In the genomic region with DNA sequence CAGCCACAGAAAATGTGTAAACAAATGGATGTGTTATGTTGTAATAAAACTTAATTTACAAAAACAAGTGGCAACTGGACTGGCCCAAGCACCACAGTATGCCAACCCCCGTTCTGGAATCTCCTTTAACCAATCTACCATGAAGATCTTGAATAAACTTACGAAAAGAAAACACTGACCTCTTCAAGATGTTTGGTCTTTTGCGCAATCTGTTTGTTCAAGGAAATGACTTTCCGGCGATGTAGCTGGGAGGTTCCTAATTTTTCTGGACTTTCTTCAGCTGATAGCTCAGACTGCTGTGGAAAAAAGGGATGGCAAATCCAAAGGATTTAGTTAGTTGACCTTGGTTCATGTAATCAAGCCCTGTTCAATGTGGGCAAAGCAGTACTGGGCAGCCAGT, we compare ENCODE assay signal across 16 cellular contexts. TPM values are rescaled to one million over a fixed set of nuclear protein-coding genes. Genes with fewer than 3 reads are reported as not detected.
A peak's percentile ranks its signal among the peaks of the same experiment; 100 is the strongest.
DNase-seq lines count a peak whose midpoint lies in the region; ATAC-seq, FAIRE-seq and TF ChIP-seq lines count a peak whose summit lies in the region.
"Had no signal": no experiment of that assay in that cellular context is flagged by ENCODE, and none has a peak within 500 bp of the region (broad histone marks: within the 10 kb centered on the region; RNA-seq: fewer than 3 reads in every experiment).

No MANE protein-coding gene starts in this region.

- BruUV-seq in HepG2 (replicated peaks; lab: Mats Ljungman, UMichigan) (no TSS peak), MCF 10A (replicated peaks; lab: Mats Ljungman, UMichigan) (no TSS peak)

- no peak overlapping the region for H3K4me3 Mint-ChIP-seq in MCF 10A (ENCODE audit: unreplicated experiment)

- H3K9ac ChIP-seq in HepG2 (ENCODE audit: insufficient read depth, low read depth, low read length): no peak overlapping the region

- no peak for TF ChIP-seq RAD21 in HepG2 (CRISPR knock-in tag; IDR thresholded peaks at IDR 0.05)

- intact Hi-C loops in HepG2 (cut with micrococcal nuclease; ENCODE audit: unreplicated experiment): no loop called here
- intact Hi-C loops in right lobe of liver (cut with DNase I): no loop called here
- intact Hi-C loops in MCF 10A (cut with micrococcal nuclease): loop anchor here (1.0 kb wide), 1 partner anchor 144 kb away; the partner anchor contains the start of gene DDX18
- intact Hi-C loops in ascending aorta (cut with DNase I): loop anchor here (5.0 kb wide), 1 partner anchor 44 kb away; no protein-coding TSS in a partner anchor

- TF ChIP-seq CTCF in HepG2 (CRISPR knock-in tag; IDR thresholded peaks at IDR 0.05) (no peak), right lobe of liver (IDR thresholded peaks at IDR 0.05) (no peak), MCF 10A (IDR thresholded peaks at IDR 0.05; ENCODE audit: unreplicated experiment) (no peak), ascending aorta (IDR thresholded peaks at IDR 0.05) (no peak)

- POLR2A ChIA-PET in HepG2 (lab: Yijun Ruan, JAX): no interaction called here
- POLR2A ChIA-PET in MCF 10A (lab: Yijun Ruan, JAX): interaction anchor here (0.6 kb wide), 1 partner anchor 1480 kb away, joined by 3 read pairs; no protein-coding TSS in a partner anchor

- H3K27ac ChIP-seq in HepG2 (ENCODE audit: extremely low read length, insufficient read depth, low read length) (no peak overlapping the region), right lobe of liver (no peak overlapping the region), ascending aorta (no peak overlapping the region)
- H3K27ac ChIP-seq: esophagus muscularis mucosa, neutrophil had no signal

- DNase-seq in HepG2 (ENCODE audit: low spot score) (no peak), right lobe of liver (no peak), MCF 10A (ENCODE audit: unreplicated experiment) (peak; percentile 86), kidney glomerular epithelial cell (lab: John Stamatoyannopoulos, UW) (peak; percentile 87), GM19238 (ENCODE audit: insufficient read length, low spot score) (no peak), ascending aorta (ENCODE audit: low spot score in 2 of 2) (no peak), GDM1 (lab: John Stamatoyannopoulos, UW) (no peak)
- DNase-seq: activated CD8-positive, alpha-beta memory T cell treated with anti-CD3 and anti-CD28 coated beads, Interleukin-2, amount 50 U/mL, for 48 hours; aorta; kidney; stimulated activated CD4-positive, alpha-beta T cell treated with anti-CD3 and anti-CD28 coated beads, Interleukin-4, amount 100 ng/mL, for 1 hour; stomach had no signal

- no peak for ATAC-seq in HepG2
- no peak for ATAC-seq in right lobe of liver
- ATAC-seq in HG02852 (IDR thresholded peaks at IDR 0.05; ENCODE audit: unreplicated experiment): no peak

- H3K27me3 ChIP-seq in HepG2 (ENCODE audit: control insufficient read depth in 1 of 2, insufficient read depth in 2 of 2, low read length in 2 of 2) (no peaks in the 10 kb centered on the region), right lobe of liver (no peaks in the 10 kb centered on the region), ascending aorta (no peaks in the 10 kb centered on the region)
- H3K27me3 ChIP-seq: esophagus muscularis mucosa, neutrophil, stomach had no signal

- CTCF ChIA-PET in HepG2 (lab: Yijun Ruan, JAX; ENCODE audit: low intra/inter-chr PET ratio, low total read pairs) (no interaction called here), MCF 10A (lab: Yijun Ruan, JAX) (interaction anchor here (0.9 to 1.6 kb wide), 3 partner anchors 11 to 127 kb away, joined by 3 to 5 read pairs (median 3); no protein-coding TSS in a partner anchor)

- H3K9me3 ChIP-seq in HepG2 (ENCODE audit: low read length) (no peaks in the 10 kb centered on the region), right lobe of liver (no peaks in the 10 kb centered on the region), ascending aorta (no peaks in the 10 kb centered on the region)
- H3K9me3 ChIP-seq: esophagus muscularis mucosa, neutrophil, stomach had no signal

- peaks cover 9% of the 10 kb centered on the region; the same call in 1 of the 2 replicates for H3K4me1 ChIP-seq in HepG2 (ENCODE audit: insufficient read depth, low read length)
- no peaks in the 10 kb centered on the region for H3K4me1 ChIP-seq in right lobe of liver
- H3K4me1 ChIP-seq in ascending aorta: no peaks in the 10 kb centered on the region
- H3K4me1 ChIP-seq: esophagus muscularis mucosa had no signal

- in situ Hi-C loops in HepG2 (cut with HindIII; ENCODE audit: extremely low pct_ligation_motif_present, low pct_unique_long_range_greater_than_20kb): no loop called here

- H3K27ac Mint-ChIP-seq in MCF 10A (ENCODE audit: low read depth, unreplicated experiment): peak overlapping the region; percentile 76

- no peaks in the 10 kb centered on the region for H3K9me3 Mint-ChIP-seq in MCF 10A (ENCODE audit: unreplicated experiment)

- H3K4me2 ChIP-seq in HepG2 (ENCODE audit: low read depth, low read length): no peak overlapping the region

- TF ChIP-seq EP300 in HepG2 (IDR thresholded peaks at IDR 0.05; ENCODE audit: low read depth in 2 of 2, low read length in 2 of 2) (no peak), HepG2 (CRISPR knock-in tag; IDR thresholded peaks at IDR 0.05; ENCODE audit: borderline replicate concordance) (no peak)

- no peak overlapping the region for H2AFZ ChIP-seq in HepG2 (ENCODE audit: low read length)

- H3K27me3 Mint-ChIP-seq in MCF 10A (ENCODE audit: insufficient read depth, unreplicated experiment): no peaks in the 10 kb centered on the region

- no peaks in the 10 kb centered on the region for H4K20me1 ChIP-seq in HepG2 (ENCODE audit: insufficient read depth, low read length)

- H3K4me3 ChIP-seq in HepG2 (replicated peaks in 1 of 3; ENCODE audit: insufficient read depth in 1 of 3, low read depth in 2 of 3, low read length in 3 of 3): no peak overlapping the region
- H3K4me3 ChIP-seq in right lobe of liver: no peak overlapping the region
- H3K4me3 ChIP-seq in ascending aorta: no peak overlapping the region
- H3K4me3 ChIP-seq: esophagus muscularis mucosa, stomach had no signal

- no peaks in the 10 kb centered on the region for H3K79me2 ChIP-seq in HepG2 (ENCODE audit: insufficient read depth, low read length)

- H3K36me3 ChIP-seq in HepG2 (replicated peaks in 1 of 2; ENCODE audit: control insufficient read depth in 1 of 2, insufficient read depth in 2 of 2, low read length in 2 of 2): peaks cover 29 to 61% of the 10 kb centered on the region in 2 experiments
- peaks cover 0 to 69% (median 13%) of the 10 kb centered on the region in 4 donors for H3K36me3 ChIP-seq in right lobe of liver
- peaks cover 22 to 58% of the 10 kb centered on the region in 2 donors for H3K36me3 ChIP-seq in ascending aorta

- 85% methylated on average over 5 of the region's 5 CpGs for WGBS in HepG2 (ENCODE audit: low lambda C conversion rate)
- WGBS in right lobe of liver (ENCODE audit: insufficient coverage, low coverage, low lambda C conversion rate, missing lambda C conversion rate): 66% methylated on average over 5 of the region's 5 CpGs

- peaks cover 22% of the 10 kb centered on the region for H3K4me1 Mint-ChIP-seq in MCF 10A (ENCODE audit: insufficient read depth, unreplicated experiment)

- FAIRE-seq in HepG2 (lab: Jason Lieb, UNC): peak; percentile 59
- FAIRE-seq: G401.6, kidney had no signal

- TF ChIP-seq POLR2A in HepG2 (IDR thresholded peaks at IDR 0.05; ENCODE audit: insufficient read depth in 1 of 2, low read depth in 2 of 2, low read length in 2 of 2) (no peak), right lobe of liver (IDR thresholded peaks at IDR 0.05) (no peak)

- peaks cover 44% of the 10 kb centered on the region for H3K36me3 Mint-ChIP-seq in MCF 10A (ENCODE audit: insufficient read depth, unreplicated experiment)

TF ChIP-seq in HepG2, 621 proteins besides CTCF, POLR2A, EP300 and RAD21 (continues in another document):
- no peak for TF ChIP-seq MXD4 (CRISPR knock-in tag; IDR thresholded peaks at IDR 0.05)
- TF ChIP-seq GFI1 (CRISPR knock-in tag; IDR thresholded peaks at IDR 0.05; ENCODE audit: borderline replicate concordance): no peak
- TF ChIP-seq XBP1 (CRISPR knock-in tag; IDR thresholded peaks at IDR 0.05): no peak
- TF ChIP-seq NCOA2 (CRISPR knock-in tag; IDR thresholded peaks at IDR 0.05): no peak

RNA-seq across cellular contexts. Expression of gene CCDC93, which starts 55.7 kb away (rescaled TPM):
- 28.7 and 37.2 TPM in 2 replicates for total RNA-seq in HepG2 (2016; rRNA removed; fragmentation: Illumina TruSeq; extraction: Trizol)
- total RNA-seq in HepG2 (2016; cell fraction: cytosol; rRNA removed; fragmentation: Illumina TruSeq; extraction: Trizol; ENCODE audit: low read depth): 4.8 and 7.0 TPM in 2 replicates
- total RNA-seq in HepG2 (2016; cell fraction: insoluble cytoplasmic fraction; rRNA removed; fragmentation: Illumina TruSeq; extraction: Trizol): 29.0 and 39.3 TPM in 2 replicates
- 8.2 and 11.3 TPM in 2 replicates for total RNA-seq in HepG2 (2016; cell fraction: membrane; rRNA removed; fragmentation: Illumina TruSeq; extraction: Trizol)
- total RNA-seq in HepG2 (2016; cell fraction: nucleus; rRNA removed; fragmentation: Illumina TruSeq; extraction: Trizol): 89.0 and 99.4 TPM in 2 replicates
- 53.2 and 58.5 TPM in 2 replicates for polyA plus RNA-seq in HepG2 (2011; rRNA removed)
- polyA plus RNA-seq in HepG2 (2011; cell fraction: cytosol; rRNA removed): 11.3 and 14.8 TPM in 2 replicates
- 273 and 279 TPM in 2 replicates for polyA plus RNA-seq in HepG2 (2011; cell fraction: nucleus; rRNA removed)
- 43.0 and 43.1 TPM in 2 replicates for polyA plus RNA-seq in HepG2 (2012)
- 1.2 and 1.5 TPM in 2 replicates for polyA plus RNA-seq in HepG2 (2016; cell fraction: cytosol; fragmentation: Illumina TruSeq; extraction: Trizol; ENCODE audit: low read depth)
- 18.5 and 21.6 TPM in 2 replicates for polyA plus RNA-seq in HepG2 (2016; cell fraction: insoluble cytoplasmic fraction; fragmentation: Illumina TruSeq; extraction: Trizol; ENCODE audit: low read depth)
- polyA plus RNA-seq in HepG2 (2016; cell fraction: membrane; fragmentation: Illumina TruSeq; extraction: Trizol; ENCODE audit: low read depth): 2.5 and 3.4 TPM in 2 replicates
- 177 and 193 TPM in 2 replicates for polyA plus RNA-seq in HepG2 (2016; cell fraction: nucleus; fragmentation: Illumina TruSeq; extraction: Trizol; ENCODE audit: insufficient read depth, low read depth)
- polyA minus RNA-seq in HepG2 (2011; rRNA and poly(A)+ RNA removed; ENCODE audit: low replicate concordance): 12.3 and 25.2 TPM in 2 replicates
- polyA minus RNA-seq in HepG2 (2011; cell fraction: cytosol; rRNA and poly(A)+ RNA removed): 11.3 and 12.0 TPM in 2 replicates
- 141 and 162 TPM in 2 replicates for polyA minus RNA-seq in HepG2 (2011; cell fraction: nucleus; rRNA and poly(A)+ RNA removed)
- 10 to 100 TPM; 12.5 to 15.9 (median 14.6) TPM for total RNA-seq in right lobe of liver
- 37.8 and 44.9 TPM in 2 replicates for total RNA-seq in MCF 10A (2022)
- 6.3 TPM for total RNA-seq in ascending aorta

Comparison
In these comparisons a context has a peak if more than half of its experiments do, and no peak if none do; other contexts are left out.
1. DNase-seq: peak in MCF 10A (single experiment) and kidney glomerular epithelial cell (single experiment); none in HepG2 (single experiment), right lobe of liver (0 of 3), GM19238 (single experiment), ascending aorta (0 of 2) and GDM1 (single experiment).
2. intact Hi-C loops: an anchor here in MCF 10A (1.0 kb wide) and ascending aorta (5.0 kb wide); none called in HepG2 and right lobe of liver.